Comparison of ENCODE assay signal across 13 cellular contexts in the genomic region with DNA sequence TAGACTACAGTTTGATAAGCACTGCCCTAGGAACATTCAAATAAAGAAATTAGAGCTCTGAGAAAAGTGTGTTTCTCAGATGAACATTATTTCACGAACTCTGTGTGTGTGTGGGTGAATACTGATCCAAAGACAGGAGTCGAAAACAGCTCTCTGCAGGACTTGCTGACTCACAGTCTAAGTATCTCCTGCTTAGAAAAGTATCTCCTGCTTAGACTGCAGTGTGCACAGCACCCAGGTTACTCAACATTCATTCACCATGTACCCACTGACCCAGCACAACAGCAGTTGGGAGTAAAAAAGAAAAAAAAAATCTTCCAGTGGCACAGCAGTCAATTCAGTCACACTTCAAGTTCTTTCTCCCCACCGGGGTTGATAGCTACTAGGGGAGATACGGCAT. TPM values are rescaled to one million over a fixed set of nuclear protein-coding genes. Genes with fewer than 3 reads are reported as not detected.
DNase-seq lines count a peak whose midpoint lies in the region; ATAC-seq and TF ChIP-seq lines count a peak whose summit lies in the region.
"Had no signal": no experiment of that assay in that cellular context is flagged by ENCODE, and none has a peak within 500 bp of the region (broad histone marks: within the 10 kb centered on the region; RNA-seq: fewer than 3 reads in every experiment).

No MANE protein-coding gene starts in this region.

- H3K4me3 ChIP-seq in astrocyte of the cerebellum (ENCODE audit: low read depth, low read length): no peak overlapping the region
- no peak overlapping the region for H3K4me3 ChIP-seq in subcutaneous abdominal adipose tissue (ENCODE audit: low read depth in 1 of 5, low read length in 5 of 5)
- H3K4me3 ChIP-seq: adrenal gland had no signal

- H3K9me3 ChIP-seq in subcutaneous abdominal adipose tissue (ENCODE audit: control insufficient read depth in 5 of 5, low read length in 5 of 5): no peaks in the 10 kb centered on the region
- H3K9me3 ChIP-seq: adrenal gland had no signal

- peak overlapping the region; percentile 28; the same call in 1 of the 2 replicates for H3K4me3 Mint-ChIP-seq in HFFc6
- H3K4me3 Mint-ChIP-seq in naive thymus-derived CD8-positive, alpha-beta T cell: no peak overlapping the region
- H3K4me3 Mint-ChIP-seq: stimulated activated naive CD8-positive, alpha-beta T cell treated with anti-CD3 and anti-CD28 coated beads, Interleukin-15, amount 100 ng/mL, for 72 hours had no signal

- in situ Hi-C loops in astrocyte of the cerebellum (cut with HindIII; ENCODE audit: low sequenced_read_pairs): no loop called here

- POLR2A ChIA-PET in naive thymus-derived CD8-positive, alpha-beta T cell (lab: Charles Lee): interaction anchor here (1.3 kb wide), 1 partner anchor 153 kb away, joined by 3 read pairs; no protein-coding TSS in a partner anchor

- no peak overlapping the region for H3K9ac ChIP-seq in subcutaneous abdominal adipose tissue (ENCODE audit: low read length in 5 of 5)

- peaks cover 0 to 9% (median 4%) of the 10 kb centered on the region in 5 donors for H3K4me1 ChIP-seq in subcutaneous abdominal adipose tissue (ENCODE audit: control insufficient read depth in 5 of 5, insufficient read depth in 5 of 5, low read length in 5 of 5)

- H3K4me1 Mint-ChIP-seq in HFFc6 (ENCODE audit: low read depth): peaks cover 62% of the 10 kb centered on the region
- no peaks in the 10 kb centered on the region for H3K4me1 Mint-ChIP-seq in naive thymus-derived CD8-positive, alpha-beta T cell

- peak; percentile 82 for DNase-seq in HFFc6
- DNase-seq in astrocyte of the cerebellum (ENCODE audit: low read depth): peak; percentile 55
- peak; percentile 44 for DNase-seq in hepatic stellate cell (ENCODE audit: low spot score)
- no peak for DNase-seq in NCI-H510A treated with DMSO at 0.1 percent for 48 hours (lab: John Stamatoyannopoulos, UW)
- DNase-seq in activated naive CD4-positive, alpha-beta T cell treated with anti-CD3 and anti-CD28 coated beads, Interleukin-2, amount 50 U/mL, for 72 hours (ENCODE audit: low spot score in 2 of 2): no peak
- no peak for DNase-seq in naive thymus-derived CD8-positive, alpha-beta T cell
- DNase-seq: activated CD4-positive, alpha-beta T cell treated with anti-CD3 and anti-CD28 coated beads, Interleukin-2, amount 50 U/mL, for 48 hours; adrenal gland; GDM1; NCI-H2081 treated with DMSO at 0.1 percent for 48 hours; SIG-M5; stimulated activated naive CD8-positive, alpha-beta T cell treated with anti-CD3 and anti-CD28 coated beads, Interleukin-15, amount 100 ng/mL, for 72 hours had no signal

- H3K27me3 Mint-ChIP-seq in HFFc6 (ENCODE audit: insufficient read depth): no peaks in the 10 kb centered on the region
- peaks cover 0 to 9% (median 3%) of the 10 kb centered on the region in 5 donors for H3K27me3 Mint-ChIP-seq in naive thymus-derived CD8-positive, alpha-beta T cell

- H3K27ac ChIP-seq in subcutaneous abdominal adipose tissue (ENCODE audit: low read depth, low read length): peak overlapping the region; percentile 24
- H3K27ac ChIP-seq: adrenal gland had no signal

- H3K9me3 Mint-ChIP-seq in HFFc6: no peaks in the 10 kb centered on the region
- no peaks in the 10 kb centered on the region for H3K9me3 Mint-ChIP-seq in activated naive CD4-positive, alpha-beta T cell treated with anti-CD3 and anti-CD28 coated beads, Interleukin-2, amount 50 U/mL, for 72 hours
- H3K9me3 Mint-ChIP-seq in naive thymus-derived CD8-positive, alpha-beta T cell: no peaks in the 10 kb centered on the region
- H3K9me3 Mint-ChIP-seq: stimulated activated naive CD8-positive, alpha-beta T cell treated with anti-CD3 and anti-CD28 coated beads, Interleukin-15, amount 100 ng/mL, for 72 hours had no signal

- peaks cover 24 to 38% (median 35%) of the 10 kb centered on the region in 5 donors for H3K36me3 ChIP-seq in subcutaneous abdominal adipose tissue (ENCODE audit: control insufficient read depth in 5 of 5, insufficient read depth in 5 of 5, low read length in 5 of 5)

- H3K36me3 Mint-ChIP-seq in HFFc6 (ENCODE audit: low read depth): no peaks in the 10 kb centered on the region
- no peaks in the 10 kb centered on the region for H3K36me3 Mint-ChIP-seq in activated naive CD4-positive, alpha-beta T cell treated with anti-CD3 and anti-CD28 coated beads, Interleukin-2, amount 50 U/mL, for 72 hours
- peaks cover 0 to 35% (median 0%) of the 10 kb centered on the region in 3 donors for H3K36me3 Mint-ChIP-seq in naive thymus-derived CD8-positive, alpha-beta T cell

- no peak for ATAC-seq in activated naive CD4-positive, alpha-beta T cell treated with anti-CD3 and anti-CD28 coated beads, Interleukin-2, amount 50 U/mL, for 72 hours
- ATAC-seq in naive thymus-derived CD8-positive, alpha-beta T cell: no peak
- ATAC-seq: stimulated activated naive CD8-positive, alpha-beta T cell treated with anti-CD3 and anti-CD28 coated beads, Interleukin-15, amount 100 ng/mL, for 72 hours had no signal

- H3K27ac Mint-ChIP-seq in HFFc6: peak overlapping the region; percentile 72
- no peak overlapping the region for H3K27ac Mint-ChIP-seq in activated naive CD4-positive, alpha-beta T cell treated with anti-CD3 and anti-CD28 coated beads, Interleukin-2, amount 50 U/mL, for 72 hours
- H3K27ac Mint-ChIP-seq in naive thymus-derived CD8-positive, alpha-beta T cell: peak overlapping the region in 2 of 10 donors; percentile 5 to 29
- H3K27ac Mint-ChIP-seq: stimulated activated naive CD8-positive, alpha-beta T cell treated with anti-CD3 and anti-CD28 coated beads, Interleukin-15, amount 100 ng/mL, for 72 hours had no signal

- H3K27me3 ChIP-seq in subcutaneous abdominal adipose tissue (ENCODE audit: control insufficient read depth in 5 of 5, insufficient read depth in 4 of 5, low read length in 5 of 5): no peaks in the 10 kb centered on the region
- H3K27me3 ChIP-seq: adrenal gland had no signal

- TF ChIP-seq CTCF in HFFc6 (IDR thresholded peaks at IDR 0.05) (no peak), astrocyte of the cerebellum (IDR thresholded peaks at IDR 0.05; ENCODE audit: low read depth, low read length, missing control alignments) (no peak)

RNA-seq across cellular contexts. Expression of a gene that starts 48.1 kb away (rescaled TPM):
- total RNA-seq in HFFc6 (2021; fragmentation: NEBNext Ultra II Directional; extraction: Animal tissue kit (Norgen Biotek cat#: 25700)): 10 to 100 TPM; 10.6 to 18.1 (median 16.0) TPM
- total RNA-seq in activated naive CD4-positive, alpha-beta T cell treated with anti-CD3 and anti-CD28 coated beads, Interleukin-2, amount 50 U/mL, for 72 hours: 10 to 100 TPM; 13.5 to 14.5 TPM
- total RNA-seq in naive thymus-derived CD8-positive, alpha-beta T cell: 10 to 100 TPM; 53.8 to 54.3 TPM
- 10 to 100 TPM in 2 of 3 donors, 1 to 10 TPM in 1; 9.2 to 13.5 (median 10.1) TPM for polyA plus RNA-seq in naive thymus-derived CD8-positive, alpha-beta T cell

Comparison
In these comparisons a context has a peak if more than half of its experiments do, and no peak if none do; other contexts are left out.
1. DNase-seq: peak in HFFc6 (single experiment), astrocyte of the cerebellum (single experiment) and hepatic stellate cell (single experiment); none in NCI-H510A treated with DMSO at 0.1 percent for 48 hours (single experiment), activated naive CD4-positive, alpha-beta T cell treated with anti-CD3 and anti-CD28 coated beads, Interleukin-2, amount 50 U/mL, for 72 hours (0 of 2) and naive thymus-derived CD8-positive, alpha-beta T cell (0 of 10).